Comparison of ENCODE assay signal across 15 cellular contexts in genomic region chr5:160083012-160083436, GRCh38. TPM values are rescaled to one million over a fixed set of nuclear protein-coding genes. Genes with fewer than 3 reads are reported as not detected.
DNase-seq lines count a peak whose midpoint lies in the region; ATAC-seq and TF ChIP-seq lines count a peak whose summit lies in the region.
"Had no signal": no experiment of that assay in that cellular context is flagged by ENCODE, and none has a peak within 500 bp of the region (broad histone marks: within the 10 kb centered on the region; RNA-seq: fewer than 3 reads in every experiment).

No MANE protein-coding gene starts in this region.

- WGBS in GM23248 (ENCODE audit: low coverage in 1 of 2, low lambda C conversion rate in 2 of 2, missing lambda C conversion rate in 2 of 2), 2 experiments: 0 to 6% methylated on average over 2 of the region's 2 CpGs

- H3K27me3 ChIP-seq in GM23248 (replicated peaks; ENCODE audit: insufficient read depth): no peaks in the 10 kb centered on the region
- no peaks in the 10 kb centered on the region for H3K27me3 ChIP-seq in skeletal muscle satellite cell (ENCODE audit: control insufficient read depth, insufficient read depth, low read length)
- H3K27me3 ChIP-seq: sigmoid colon had no signal

- H3K9me3 ChIP-seq in GM23248 (ENCODE audit: low read depth) (no peaks in the 10 kb centered on the region), skeletal muscle satellite cell (replicated peaks; ENCODE audit: low read length) (no peaks in the 10 kb centered on the region)
- H3K9me3 ChIP-seq: sigmoid colon had no signal

- intact Hi-C loops in CD14-positive monocyte (cut with micrococcal nuclease): no loop called here
- intact Hi-C loops in activated naive CD4-positive, alpha-beta T cell treated with anti-CD3 and anti-CD28 coated beads for 36 hours (cut with micrococcal nuclease): no loop called here

- peak overlapping the region; percentile 82 for H3K4me2 ChIP-seq in GM23248 (ENCODE audit: unreplicated experiment)
- peak overlapping the region; percentile 77 for H3K4me2 ChIP-seq in skeletal muscle satellite cell (ENCODE audit: low read length)

- H3K9ac ChIP-seq in GM23248 (peak overlapping the region; percentile 18; the same call in 1 of the 2 replicates), skeletal muscle satellite cell (ENCODE audit: low read depth, low read length) (peak overlapping the region; percentile 44)

- H3K27ac ChIP-seq in GM23248: peak overlapping the region; percentile 49

- in situ Hi-C loops in GM23248 (cut with MboI): no loop called here

- peak; percentile 88 for DNase-seq in GM23248
- peak; percentile 79 for DNase-seq in fibroblast of pulmonary artery (ENCODE audit: low read depth)
- DNase-seq in DMS114 treated with DMSO at 0.1 percent for 48 hours (lab: John Stamatoyannopoulos, UW; ENCODE audit: unreplicated experiment): no peak
- no peak for DNase-seq in CD14-positive monocyte (ENCODE audit: low spot score)
- no peak for DNase-seq in activated CD8-positive, alpha-beta T cell treated with anti-CD3 and anti-CD28 coated beads, Interleukin-2, amount 10 ng/mL, durations not matched to agents 7 days and 5 days
- no peak for DNase-seq in activated naive CD4-positive, alpha-beta T cell treated with anti-CD3 and anti-CD28 coated beads for 36 hours
- DNase-seq: activated T-cell treated with anti-CD3 and anti-CD28 coated beads, Interleukin-2, amount 50 U/mL, for 48 hours; DMS79; effector CD8-positive, alpha-beta T cell; left ventricle myocardium superior; NCI-H510A; sigmoid colon had no signal

- H3K79me2 ChIP-seq in GM23248 (ENCODE audit: insufficient read depth): no peaks in the 10 kb centered on the region

- H2AFZ ChIP-seq in GM23248: no peak overlapping the region

- H3F3A ChIP-seq in GM23248 (ENCODE audit: insufficient read depth): peaks cover 37% of the 10 kb centered on the region

- H3K4me3 Mint-ChIP-seq in CD14-positive monocyte: no peak overlapping the region
- no peak overlapping the region for H3K4me3 Mint-ChIP-seq in activated CD8-positive, alpha-beta T cell treated with anti-CD3 and anti-CD28 coated beads, Interleukin-2, amount 10 ng/mL, durations not matched to agents 7 days and 5 days
- no peak overlapping the region for H3K4me3 Mint-ChIP-seq in activated naive CD4-positive, alpha-beta T cell treated with anti-CD3 and anti-CD28 coated beads for 36 hours
- H3K4me3 Mint-ChIP-seq: stimulated activated effector memory CD8-positive, alpha-beta T cell treated with anti-CD3 and anti-CD28 coated beads, Interleukin-12 subunit alpha, Interleukin-12 subunit beta, amount 100 ng/mL, for 72 hours had no signal

- H3K9me3 Mint-ChIP-seq in CD14-positive monocyte: no peaks in the 10 kb centered on the region
- H3K9me3 Mint-ChIP-seq in activated CD8-positive, alpha-beta T cell treated with anti-CD3 and anti-CD28 coated beads, Interleukin-2, amount 10 ng/mL, durations not matched to agents 7 days and 5 days (ENCODE audit: insufficient read depth): no peaks in the 10 kb centered on the region
- H3K9me3 Mint-ChIP-seq in activated naive CD4-positive, alpha-beta T cell treated with anti-CD3 and anti-CD28 coated beads for 36 hours: no peaks in the 10 kb centered on the region
- H3K9me3 Mint-ChIP-seq: stimulated activated effector memory CD8-positive, alpha-beta T cell treated with anti-CD3 and anti-CD28 coated beads, Interleukin-12 subunit alpha, Interleukin-12 subunit beta, amount 100 ng/mL, for 72 hours had no signal

- H4K20me1 ChIP-seq in GM23248 (ENCODE audit: insufficient read depth): peaks cover 5% of the 10 kb centered on the region; the same call in 1 of the 2 replicates

- peak overlapping the region; percentile 53 for H3K4me3 ChIP-seq in GM23248
- H3K4me3 ChIP-seq in fibroblast of pulmonary artery (replicated peaks; ENCODE audit: low read depth, low read length): no peak overlapping the region
- peak overlapping the region; percentile 53 for H3K4me3 ChIP-seq in skeletal muscle satellite cell (ENCODE audit: low read length)
- H3K4me3 ChIP-seq: sigmoid colon had no signal

- peaks cover 6% of the 10 kb centered on the region for H3K4me1 Mint-ChIP-seq in CD14-positive monocyte
- no peaks in the 10 kb centered on the region for H3K4me1 Mint-ChIP-seq in activated CD8-positive, alpha-beta T cell treated with anti-CD3 and anti-CD28 coated beads, Interleukin-2, amount 10 ng/mL, durations not matched to agents 7 days and 5 days (ENCODE audit: low read depth)
- H3K4me1 Mint-ChIP-seq in activated naive CD4-positive, alpha-beta T cell treated with anti-CD3 and anti-CD28 coated beads for 36 hours (ENCODE audit: low read depth): no peaks in the 10 kb centered on the region
- H3K4me1 Mint-ChIP-seq: stimulated activated effector memory CD8-positive, alpha-beta T cell treated with anti-CD3 and anti-CD28 coated beads, Interleukin-12 subunit alpha, Interleukin-12 subunit beta, amount 100 ng/mL, for 72 hours had no signal

- H3K27ac Mint-ChIP-seq in CD14-positive monocyte: no peak overlapping the region
- no peak overlapping the region for H3K27ac Mint-ChIP-seq in activated CD8-positive, alpha-beta T cell treated with anti-CD3 and anti-CD28 coated beads, Interleukin-2, amount 10 ng/mL, durations not matched to agents 7 days and 5 days
- H3K27ac Mint-ChIP-seq in activated naive CD4-positive, alpha-beta T cell treated with anti-CD3 and anti-CD28 coated beads for 36 hours: no peak overlapping the region
- H3K27ac Mint-ChIP-seq: stimulated activated effector memory CD8-positive, alpha-beta T cell treated with anti-CD3 and anti-CD28 coated beads, Interleukin-12 subunit alpha, Interleukin-12 subunit beta, amount 100 ng/mL, for 72 hours had no signal

- H3K27me3 Mint-ChIP-seq in CD14-positive monocyte (ENCODE audit: low read depth in 3 of 3): no peaks in the 10 kb centered on the region
- no peaks in the 10 kb centered on the region for H3K27me3 Mint-ChIP-seq in activated CD8-positive, alpha-beta T cell treated with anti-CD3 and anti-CD28 coated beads, Interleukin-2, amount 10 ng/mL, durations not matched to agents 7 days and 5 days (ENCODE audit: low read depth)
- H3K27me3 Mint-ChIP-seq in activated naive CD4-positive, alpha-beta T cell treated with anti-CD3 and anti-CD28 coated beads for 36 hours (ENCODE audit: low read depth): no peaks in the 10 kb centered on the region

- H3K4me1 ChIP-seq in GM23248 (ENCODE audit: insufficient read depth) (peaks cover 17% of the 10 kb centered on the region), skeletal muscle satellite cell (ENCODE audit: control insufficient read depth, insufficient read depth, low read length) (peaks cover 21% of the 10 kb centered on the region)

- CTCF ChIA-PET in activated CD8-positive, alpha-beta T cell treated with anti-CD3 and anti-CD28 coated beads, Interleukin-2, amount 10 ng/mL, durations not matched to agents 7 days and 5 days (lab: Charles Lee): interaction anchor here (1.2 kb wide), 1 partner anchor 62 kb away, joined by 3 read pairs; no protein-coding TSS in a partner anchor
- CTCF ChIA-PET in activated naive CD4-positive, alpha-beta T cell treated with anti-CD3 and anti-CD28 coated beads for 36 hours (lab: Charles Lee): no interaction called here

- H3K9me2 ChIP-seq in GM23248 (ENCODE audit: insufficient read depth): no peaks in the 10 kb centered on the region

- no peaks in the 10 kb centered on the region for H3K36me3 ChIP-seq in GM23248 (ENCODE audit: low read depth)
- H3K36me3 ChIP-seq in skeletal muscle satellite cell (ENCODE audit: insufficient read depth, low read length): no peaks in the 10 kb centered on the region

- ATAC-seq in SK-N-SH treated with all-trans-retinoic acid at 6 μM for 48 hours: peak; percentile 88
- no peak for ATAC-seq in activated CD8-positive, alpha-beta T cell treated with anti-CD3 and anti-CD28 coated beads, Interleukin-2, amount 10 ng/mL, durations not matched to agents 7 days and 5 days
- ATAC-seq: left ventricle myocardium superior; stimulated activated effector memory CD8-positive, alpha-beta T cell treated with anti-CD3 and anti-CD28 coated beads, Interleukin-12 subunit alpha, Interleukin-12 subunit beta, amount 100 ng/mL, for 72 hours had no signal

- POLR2A ChIA-PET in activated CD8-positive, alpha-beta T cell treated with anti-CD3 and anti-CD28 coated beads, Interleukin-2, amount 10 ng/mL, durations not matched to agents 7 days and 5 days (lab: Charles Lee): no interaction called here

- H3K36me3 Mint-ChIP-seq in CD14-positive monocyte: peaks cover 16 to 22% of the 10 kb centered on the region in 2 donors
- H3K36me3 Mint-ChIP-seq in activated CD8-positive, alpha-beta T cell treated with anti-CD3 and anti-CD28 coated beads, Interleukin-2, amount 10 ng/mL, durations not matched to agents 7 days and 5 days (ENCODE audit: low read depth): no peaks in the 10 kb centered on the region
- peaks cover 2% of the 10 kb centered on the region for H3K36me3 Mint-ChIP-seq in activated naive CD4-positive, alpha-beta T cell treated with anti-CD3 and anti-CD28 coated beads for 36 hours (ENCODE audit: low read depth)
- H3K36me3 Mint-ChIP-seq: stimulated activated effector memory CD8-positive, alpha-beta T cell treated with anti-CD3 and anti-CD28 coated beads, Interleukin-12 subunit alpha, Interleukin-12 subunit beta, amount 100 ng/mL, for 72 hours had no signal

- TF ChIP-seq CTCF in fibroblast of pulmonary artery (IDR thresholded peaks at IDR 0.05; ENCODE audit: low read length, missing control alignments) (no peak), CD14-positive monocyte (IDR thresholded peaks at IDR 0.05) (no peak)

TF ChIP-seq in SK-N-SH treated with all-trans-retinoic acid at 6 μM for 48 hours, 23 proteins besides CTCF, POLR2A, EP300 and RAD21 (continues in another document):
- no peak for TF ChIP-seq BACH2 (CRISPR knock-in tag; IDR thresholded peaks at IDR 0.05; ENCODE audit: borderline replicate concordance)
- no peak for TF ChIP-seq OSR1 (CRISPR knock-in tag; IDR thresholded peaks at IDR 0.05)
- no peak for TF ChIP-seq CSDC2 (CRISPR knock-in tag; IDR thresholded peaks at IDR 0.05)
- no peak for TF ChIP-seq ESRRG (CRISPR knock-in tag; IDR thresholded peaks at IDR 0.05)

RNA-seq across cellular contexts. Expression of gene PWWP2A, which starts 36.2 kb away (rescaled TPM):
- total RNA-seq in GM23248 (2014; rRNA removed; shearing (Covaris generic)): 13.0 and 13.2 TPM in 2 replicates
- polyA plus RNA-seq in GM23248 (2016; fragmentation: Nextera tagmentation; extraction: Ambion mirVana) (5.1 and 7.8 TPM in 2 replicates), CD14-positive monocyte (10 to 100 TPM; 18.8 to 18.9 TPM)
- total RNA-seq in skeletal muscle satellite cell (2012; rRNA removed): 15.9 and 24.1 TPM in 2 replicates
- total RNA-seq in activated CD8-positive, alpha-beta T cell treated with anti-CD3 and anti-CD28 coated beads, Interleukin-2, amount 10 ng/mL, durations not matched to agents 7 days and 5 days: 10 to 100 TPM; 19.5 to 24.9 TPM
- total RNA-seq in activated naive CD4-positive, alpha-beta T cell treated with anti-CD3 and anti-CD28 coated beads for 36 hours: 10 to 100 TPM; 14.8 to 15.8 TPM

Comparison
In these comparisons a context has a peak if more than half of its experiments do, and no peak if none do; other contexts are left out.
1. DNase-seq: peak in GM23248 (single experiment) and fibroblast of pulmonary artery (single experiment); none in DMS114 treated with DMSO at 0.1 percent for 48 hours (single experiment), CD14-positive monocyte (single experiment), activated CD8-positive, alpha-beta T cell treated with anti-CD3 and anti-CD28 coated beads, Interleukin-2, amount 10 ng/mL, durations not matched to agents 7 days and 5 days (single experiment) and activated naive CD4-positive, alpha-beta T cell treated with anti-CD3 and anti-CD28 coated beads for 36 hours (single experiment).